ENCODE assay signal across 21 cellular contexts in genomic region chr19:13376537-13376936, GRCh38.
DNase-seq lines count a peak whose midpoint lies in the region; ATAC-seq, FAIRE-seq and TF ChIP-seq lines count a peak whose summit lies in the region.
"Had no signal": no experiment of that assay in that cellular context is flagged by ENCODE, and none has a peak within 500 bp of the region (broad histone marks: within the 10 kb centered on the region; RNA-seq: fewer than 3 reads in every experiment).

No MANE protein-coding gene starts in this region.

- no peak overlapping the region for H3K27ac Mint-ChIP-seq in CD14-positive monocyte
- H3K27ac Mint-ChIP-seq in activated naive CD8-positive, alpha-beta T cell treated with anti-CD3 and anti-CD28 coated beads for 36 hours: no peak overlapping the region
- H3K27ac Mint-ChIP-seq: B cell; CD4-positive, alpha-beta T cell; CD8-positive, alpha-beta memory T cell had no signal

- no peaks in the 10 kb centered on the region for H3K27me3 ChIP-seq in pancreas
- H3K27me3 ChIP-seq: BLaER1 had no signal

- H3K36me3 ChIP-seq in pancreas: no peaks in the 10 kb centered on the region
- H3K36me3 ChIP-seq: BLaER1 had no signal

- no peaks in the 10 kb centered on the region for H3K36me3 Mint-ChIP-seq in CD14-positive monocyte
- no peaks in the 10 kb centered on the region for H3K36me3 Mint-ChIP-seq in activated naive CD8-positive, alpha-beta T cell treated with anti-CD3 and anti-CD28 coated beads for 36 hours
- H3K36me3 Mint-ChIP-seq: CD8-positive, alpha-beta memory T cell had no signal

- H3K9me3 ChIP-seq in pancreas: no peaks in the 10 kb centered on the region

- TF ChIP-seq CTCF in pancreas (IDR thresholded peaks at IDR 0.05): no peak
- TF ChIP-seq CTCF in CD14-positive monocyte (IDR thresholded peaks at IDR 0.05): no peak

- H3K27ac ChIP-seq in pancreas: no peak overlapping the region
- H3K27ac ChIP-seq: BLaER1, C4-2B, GM23248 had no signal

- no peak for ATAC-seq in pancreas

- H3K4me3 Mint-ChIP-seq in CD14-positive monocyte: no peak overlapping the region
- H3K4me3 Mint-ChIP-seq in activated naive CD8-positive, alpha-beta T cell treated with anti-CD3 and anti-CD28 coated beads for 36 hours: no peak overlapping the region
- H3K4me3 Mint-ChIP-seq: B cell; CD4-positive, alpha-beta T cell; CD8-positive, alpha-beta memory T cell had no signal

- peaks cover 0 to 14% (median 1%) of the 10 kb centered on the region in 3 donors for H3K27me3 Mint-ChIP-seq in CD14-positive monocyte (ENCODE audit: low read depth in 3 of 3)
- peaks cover 4% of the 10 kb centered on the region for H3K27me3 Mint-ChIP-seq in activated naive CD8-positive, alpha-beta T cell treated with anti-CD3 and anti-CD28 coated beads for 36 hours

- no peaks in the 10 kb centered on the region for H3K4me1 Mint-ChIP-seq in CD14-positive monocyte
- no peaks in the 10 kb centered on the region for H3K4me1 Mint-ChIP-seq in activated naive CD8-positive, alpha-beta T cell treated with anti-CD3 and anti-CD28 coated beads for 36 hours
- H3K4me1 Mint-ChIP-seq: B cell; CD8-positive, alpha-beta memory T cell had no signal

- H3K9me3 Mint-ChIP-seq in CD14-positive monocyte: peaks cover 0 to 10% (median 0%) of the 10 kb centered on the region in 7 donors
- no peaks in the 10 kb centered on the region for H3K9me3 Mint-ChIP-seq in activated naive CD8-positive, alpha-beta T cell treated with anti-CD3 and anti-CD28 coated beads for 36 hours
- H3K9me3 Mint-ChIP-seq: CD4-positive, alpha-beta T cell had no signal

- intact Hi-C loops in pancreas (cut with DNase I): no loop called here
- intact Hi-C loops in CD14-positive monocyte (cut with micrococcal nuclease): no loop called here

- no peak overlapping the region for H3K4me3 ChIP-seq in pancreas
- H3K4me3 ChIP-seq: BLaER1, GM23248 had no signal

- no peaks in the 10 kb centered on the region for H3K4me1 ChIP-seq in pancreas

- FAIRE-seq in RCC 7860 (lab: Jason Lieb, UNC) (peak; percentile 80), endometrium (lab: Jason Lieb, UNC) (peak; percentile 63), pancreas (lab: Jason Lieb, UNC) (peak; percentile 79)
- FAIRE-seq: GM12892, GM19239, H1 had no signal

- no peak for DNase-seq in RCC 7860 (ENCODE audit: low spot score)
- no peak for DNase-seq in pancreas
- no peak for DNase-seq in activated naive CD4-positive, alpha-beta T cell (lab: John Stamatoyannopoulos, UW)
- no peak for DNase-seq in CD14-positive monocyte (ENCODE audit: low spot score)
- no peak for DNase-seq in activated naive CD8-positive, alpha-beta T cell treated with anti-CD3 and anti-CD28 coated beads for 36 hours
- DNase-seq: Calu3; CD4-positive, alpha-beta T cell; CD8-positive, alpha-beta memory T cell; COR-L47; DMS53; DMS79 treated with DMSO at 0.1 percent for 48 hours; GM23248; H7; HCEC 1CT had no signal
